9 cellular contexts compared by ENCODE assay signal in the genomic region with DNA sequence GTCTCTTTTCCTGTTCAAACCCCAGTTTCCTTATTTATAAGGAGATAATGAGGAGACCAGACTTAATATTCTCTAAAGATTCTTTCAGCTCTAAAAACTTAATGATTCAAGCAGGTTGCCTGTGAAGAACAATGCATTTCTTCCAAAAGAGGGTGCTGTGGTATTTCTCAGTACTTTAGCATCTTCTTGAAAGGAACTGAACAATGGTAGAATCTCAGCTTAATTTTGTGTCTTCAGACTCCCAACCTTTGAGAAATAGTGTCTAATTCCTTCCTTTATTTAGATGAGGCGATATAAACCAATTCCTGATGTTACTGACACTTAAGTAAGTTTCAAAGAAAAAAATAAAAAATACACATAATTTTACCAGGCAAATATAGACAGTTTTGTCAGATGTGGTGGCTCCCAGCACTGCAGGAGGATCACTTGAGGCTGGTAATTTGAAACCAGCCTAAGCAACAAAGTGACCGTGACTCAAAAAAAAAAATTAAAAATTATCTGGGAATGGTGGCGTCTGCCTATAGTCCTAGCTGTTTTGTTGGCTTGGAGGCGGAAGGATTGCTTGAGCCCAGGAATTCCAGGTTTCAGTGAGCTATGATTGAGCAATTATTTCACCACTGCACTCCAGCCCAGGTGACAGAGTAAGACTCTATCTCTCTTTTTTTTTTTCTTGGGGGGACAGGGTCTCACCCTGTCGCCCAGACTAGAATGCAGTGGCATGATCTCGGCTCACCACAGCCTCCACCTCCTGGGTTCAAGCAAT.
DNase-seq lines count a peak whose midpoint lies in the region; ATAC-seq and TF ChIP-seq lines count a peak whose summit lies in the region.
"Had no signal": no experiment of that assay in that cellular context is flagged by ENCODE, and none has a peak within 500 bp of the region (broad histone marks: within the 10 kb centered on the region; RNA-seq: fewer than 3 reads in every experiment).

No MANE protein-coding gene starts in this region.

- H2AFZ ChIP-seq in PC-3 (ENCODE audit: low read length) = no peak overlapping the region

- intact Hi-C loops in PC-3 (cut with micrococcal nuclease) (loop anchor here (1.0 to 10.0 kb wide), 3 partner anchors 74 to 600 kb away; no protein-coding TSS in a partner anchor), psoas muscle (cut with DNase I) (no loop called here)

- H3K27me3 ChIP-seq in PC-3 (ENCODE audit: low read length) (no peaks in the 10 kb centered on the region), psoas muscle (ENCODE audit: insufficient read depth in 3 of 3, low read length in 2 of 3) (no peaks in the 10 kb centered on the region)

- H4K20me1 ChIP-seq in PC-3 (ENCODE audit: low read length) = no peaks in the 10 kb centered on the region

- H3K4me1 ChIP-seq in PC-3 (ENCODE audit: insufficient read depth, low read length) = peaks cover 14% of the 10 kb centered on the region
- H3K4me1 ChIP-seq in psoas muscle = no peaks in the 10 kb centered on the region

- H3K4me1 Mint-ChIP-seq in stimulated activated memory B cell treated with anti-CD40 and anti-IgM and Interleukin-4, amounts not matched to agents 10 μg/mL and 1 μg/mL and 100 μg/mL, for 72 hours = no peaks in the 10 kb centered on the region

- H3K27me3 Mint-ChIP-seq in stimulated activated memory B cell treated with anti-CD40 and anti-IgM and Interleukin-4, amounts not matched to agents 10 μg/mL and 1 μg/mL and 100 μg/mL, for 72 hours = no peaks in the 10 kb centered on the region
- H3K27me3 Mint-ChIP-seq: activated naive CD8-positive, alpha-beta T cell had no signal

- no peak overlapping the region for H3K9ac ChIP-seq in PC-3 (ENCODE audit: low read length)

- ATAC-seq in PC-3 = peak; percentile 34; the same call in 1 of the 2 replicates
- ATAC-seq in psoas muscle = peak in 1 of 4 donors; percentile 62
- ATAC-seq in GM18868 (IDR thresholded peaks at IDR 0.05; ENCODE audit: unreplicated experiment) = no peak
- no peak for ATAC-seq in stimulated activated memory B cell treated with anti-CD40 and anti-IgM and Interleukin-4, amounts not matched to agents 10 μg/mL and 1 μg/mL and 100 μg/mL, for 72 hours

- H3K36me3 Mint-ChIP-seq in stimulated activated memory B cell treated with anti-CD40 and anti-IgM and Interleukin-4, amounts not matched to agents 10 μg/mL and 1 μg/mL and 100 μg/mL, for 72 hours = peaks cover 16% of the 10 kb centered on the region

- CTCF ChIA-PET in PC-3 (lab: Charles Lee) = interaction anchor here (0.5 to 1.6 kb wide), 9 partner anchors 14 to 342 kb away, joined by 3 to 9 read pairs (median 5); a partner anchor contains a TSS

- WGBS in psoas muscle, 3 donors = 67 to 71% (median 69%) methylated on average over 6 of the region's 6 CpGs

- H3K27ac Mint-ChIP-seq in stimulated activated memory B cell treated with anti-CD40 and anti-IgM and Interleukin-4, amounts not matched to agents 10 μg/mL and 1 μg/mL and 100 μg/mL, for 72 hours = no peak overlapping the region
- H3K27ac Mint-ChIP-seq: activated naive CD8-positive, alpha-beta T cell had no signal

- no peaks in the 10 kb centered on the region for H3F3A ChIP-seq in PC-3 (ENCODE audit: low read length, unreplicated experiment)

- no peak overlapping the region for H3K4me2 ChIP-seq in PC-3 (ENCODE audit: low read length)

- H3K9me3 ChIP-seq in PC-3 (ENCODE audit: low read length) (no peaks in the 10 kb centered on the region), psoas muscle (no peaks in the 10 kb centered on the region)

- peak; percentile 73 for TF ChIP-seq CTCF in PC-3 (conservative IDR thresholded peaks at IDR 0.05; ENCODE audit: low read depth, low read length)
- peak; percentile 61 for TF ChIP-seq CTCF in fibroblast of mammary gland (conservative IDR thresholded peaks at IDR 0.05; ENCODE audit: control insufficient read depth, insufficient read depth, low read depth, low read length)
- TF ChIP-seq CTCF in psoas muscle (IDR thresholded peaks at IDR 0.05) = peak; percentile 44

- H3K9me3 Mint-ChIP-seq in stimulated activated memory B cell treated with anti-CD40 and anti-IgM and Interleukin-4, amounts not matched to agents 10 μg/mL and 1 μg/mL and 100 μg/mL, for 72 hours = no peaks in the 10 kb centered on the region

- no peak overlapping the region for H3K27ac ChIP-seq in PC-3 (ENCODE audit: low read length)
- H3K27ac ChIP-seq in psoas muscle = no peak overlapping the region

- no TSS peak for BruUV-seq in PC-3 (replicated peaks; lab: Mats Ljungman, UMichigan)

- H3K9me2 ChIP-seq in PC-3 (replicated peaks; ENCODE audit: low read length) = no peaks in the 10 kb centered on the region

- H3K4me3 ChIP-seq in PC-3 (ENCODE audit: low read length) (no peak overlapping the region), fibroblast of mammary gland (ENCODE audit: control insufficient read depth, low read depth, low read length) (no peak overlapping the region), psoas muscle (no peak overlapping the region)

- no peaks in the 10 kb centered on the region for H3K79me2 ChIP-seq in PC-3 (ENCODE audit: low read length)

- peak; percentile 14 for DNase-seq in NOMO-1 treated with DMSO at 0.1 percent for 48 hours (lab: John Stamatoyannopoulos, UW; ENCODE audit: unreplicated experiment)
- DNase-seq in NOMO-1 treated with dmso at 0.1 percent for 144 hours (lab: John Stamatoyannopoulos, UW; ENCODE audit: unreplicated experiment) = no peak
- peak; percentile 63 for DNase-seq in PC-3
- peak; percentile 78 for DNase-seq in fibroblast of mammary gland (ENCODE audit: low read depth)
- no peak for DNase-seq in psoas muscle
- no peak for DNase-seq in NCI-H1436 (lab: John Stamatoyannopoulos, UW)

- POLR2A ChIA-PET in PC-3 (lab: Charles Lee; ENCODE audit: unreplicated experiment) = interaction anchor here (0.6 kb wide), 2 partner anchors 74 to 188 kb away, joined by 3 read pairs; no protein-coding TSS in a partner anchor

- H3K36me3 ChIP-seq in PC-3 (ENCODE audit: low read depth, low read length) (no peaks in the 10 kb centered on the region), psoas muscle (ENCODE audit: insufficient read depth in 1 of 2, low read depth in 1 of 2) (no peaks in the 10 kb centered on the region)

- no peak overlapping the region for H3K4me3 Mint-ChIP-seq in stimulated activated memory B cell treated with anti-CD40 and anti-IgM and Interleukin-4, amounts not matched to agents 10 μg/mL and 1 μg/mL and 100 μg/mL, for 72 hours
- H3K4me3 Mint-ChIP-seq: activated naive CD8-positive, alpha-beta T cell had no signal

Comparison
In these comparisons a context has a peak if more than half of its experiments do, and no peak if none do; other contexts are left out.
1. DNase-seq: peak in NOMO-1 treated with DMSO at 0.1 percent for 48 hours (single experiment), PC-3 (single experiment) and fibroblast of mammary gland (single experiment); none in NOMO-1 treated with dmso at 0.1 percent for 144 hours (single experiment), psoas muscle (0 of 2) and NCI-H1436 (single experiment).
2. Peak in every context shown above with its lines, with median percentiles within 50 percentile points of each other: CTCF ChIP-seq.